In genomic region chr2:117646872-117647271, GRCh38 we compare ENCODE assay signal across 2 cellular contexts.
TF ChIP-seq lines count a peak whose summit lies in the region.

No MANE protein-coding gene starts in this region.

TF ChIP-seq in HepG2, 621 proteins besides CTCF, POLR2A, EP300 and RAD21 (continued from another document):
- TF ChIP-seq MAFF (IDR thresholded peaks at IDR 0.05; ENCODE audit: low read depth, low read length) = peak; percentile 40; the same call in 1 of the 2 replicates

TF ChIP-seq in K562, 482 proteins besides CTCF, POLR2A, EP300 and RAD21 (continued from another document):
- TF ChIP-seq POLR3A (IDR thresholded peaks at IDR 0.05; ENCODE audit: borderline replicate concordance, extremely low read depth, insufficient read depth, insufficient read length) (no peak), SREBF2 (CRISPR knock-in tag; IDR thresholded peaks at IDR 0.05) (no peak), SNIP1 (IDR thresholded peaks at IDR 0.05; ENCODE audit: low read depth) (no peak), NR2C2 (CRISPR knock-in tag; IDR thresholded peaks at IDR 0.05) (no peak), NR2C2 (tag; IDR thresholded peaks at IDR 0.05) (no peak)
